18 cellular contexts compared by ENCODE assay signal in the genomic region with DNA sequence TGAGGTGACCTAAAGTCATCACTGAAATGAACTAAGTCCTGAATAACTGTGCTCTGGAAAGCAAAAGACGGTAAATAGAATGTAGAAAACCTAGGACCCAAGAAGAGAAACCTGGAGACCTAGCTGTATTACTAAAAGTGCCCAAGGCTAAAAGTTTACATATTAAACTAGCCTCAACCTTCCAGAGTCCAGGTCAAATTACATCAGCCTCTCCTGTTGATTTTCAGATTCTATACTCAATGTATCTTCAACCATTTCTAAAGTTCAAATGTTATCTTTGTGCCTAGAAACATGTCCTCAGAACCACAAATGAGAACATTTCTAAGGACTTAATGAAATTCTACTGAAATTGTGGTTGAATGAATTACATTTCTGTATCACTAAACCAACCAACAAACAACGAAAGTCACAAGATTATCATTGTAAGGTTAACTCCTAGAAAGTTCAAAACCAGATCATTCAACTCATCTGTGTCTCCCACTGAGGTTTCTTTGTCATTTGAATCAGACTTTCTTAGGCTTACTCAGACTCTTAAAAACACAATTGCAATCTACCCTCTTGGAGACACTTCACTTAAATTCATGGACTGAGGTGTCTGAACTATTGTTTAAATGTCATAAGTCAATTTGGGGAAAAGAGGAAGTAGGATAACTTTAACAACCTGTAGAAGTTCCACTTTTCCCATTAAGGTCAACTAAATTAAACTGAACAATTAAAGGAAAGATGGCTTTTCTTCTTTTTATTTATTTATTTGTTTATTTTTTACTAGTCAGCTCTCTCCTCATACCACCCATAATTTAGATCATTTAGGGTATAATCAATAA.
DNase-seq lines count a peak whose midpoint lies in the region; ATAC-seq and TF ChIP-seq lines count a peak whose summit lies in the region.
"Had no signal": no experiment of that assay in that cellular context is flagged by ENCODE, and none has a peak within 500 bp of the region (broad histone marks: within the 10 kb centered on the region; RNA-seq: fewer than 3 reads in every experiment).

No MANE protein-coding gene starts in this region.

- H3K4me1 ChIP-seq in right lobe of liver (peaks cover 0 to 10% (median 0%) of the 10 kb centered on the region in 4 donors), tibial artery (no peaks in the 10 kb centered on the region)
- H3K4me1 ChIP-seq: thyroid gland had no signal

- TF ChIP-seq CTCF in right lobe of liver (IDR thresholded peaks at IDR 0.05) (no peak), tibial artery (IDR thresholded peaks at IDR 0.05) (no peak)

- peak; percentile 46 for ATAC-seq in GM19023 (IDR thresholded peaks at IDR 0.05; ENCODE audit: unreplicated experiment)
- ATAC-seq in HG02610 (IDR thresholded peaks at IDR 0.05; ENCODE audit: unreplicated experiment): peak; percentile 64
- peak; percentile 37 for ATAC-seq in HG03442 (IDR thresholded peaks at IDR 0.05; ENCODE audit: unreplicated experiment)
- peak; percentile 61 to 86 (median 74) for ATAC-seq in right lobe of liver
- ATAC-seq: effector memory CD8-positive, alpha-beta T cell; T-helper 17 cell had no signal

- intact Hi-C loops in right lobe of liver (cut with DNase I) (no loop called here), tibial artery (cut with DNase I; ENCODE audit: low total_unique reads) (no loop called here)

- H3K27ac ChIP-seq in right lobe of liver (no peak overlapping the region), tibial artery (no peak overlapping the region)
- H3K27ac ChIP-seq: thyroid gland had no signal

- no peak for TF ChIP-seq POLR2A in right lobe of liver (IDR thresholded peaks at IDR 0.05)

- H3K9me3 ChIP-seq in right lobe of liver (no peaks in the 10 kb centered on the region), tibial artery (no peaks in the 10 kb centered on the region)
- H3K9me3 ChIP-seq: thyroid gland had no signal

- H3K36me3 ChIP-seq in right lobe of liver: no peaks in the 10 kb centered on the region
- H3K36me3 ChIP-seq in tibial artery: no peaks in the 10 kb centered on the region
- H3K36me3 ChIP-seq: thyroid gland had no signal

- H3K27me3 ChIP-seq in right lobe of liver (no peaks in the 10 kb centered on the region), tibial artery (no peaks in the 10 kb centered on the region)
- H3K27me3 ChIP-seq: thyroid gland had no signal

- DNase-seq in right lobe of liver (no peak), OCI-M2 (lab: John Stamatoyannopoulos, UW; ENCODE audit: unreplicated experiment) (no peak), NCI-H128 (lab: John Stamatoyannopoulos, UW; ENCODE audit: unreplicated experiment) (no peak), tibial artery (no peak)
- DNase-seq: anterior cingulate cortex; Calu3; cerebellar nuclear complex; effector memory CD8-positive, alpha-beta T cell; head of caudate nucleus; HFFc6; NCI-H2029; NCI-H510A treated with DMSO at 0.1 percent for 48 hours; SHP77 treated with DMSO at 0.1 percent for 48 hours; T-helper 17 cell; thyroid gland had no signal

- 37% methylated on average over 2 of the region's 2 CpGs for WGBS in right lobe of liver (ENCODE audit: insufficient coverage, low coverage, low lambda C conversion rate, missing lambda C conversion rate)

- no peak overlapping the region for H3K4me3 ChIP-seq in right lobe of liver
- H3K4me3 ChIP-seq in tibial artery: no peak overlapping the region
- H3K4me3 ChIP-seq: thyroid gland had no signal
